In genomic region chr12:92737855-92738850, GRCh38 we compare ENCODE assay signal across 20 cellular contexts. TPM values are rescaled to one million over a fixed set of nuclear protein-coding genes. Genes with fewer than 3 reads are reported as not detected.
"Had no signal": no experiment of that assay in that cellular context is flagged by ENCODE, and none has a peak within 500 bp of the region (broad histone marks: within the 10 kb centered on the region; RNA-seq: fewer than 3 reads in every experiment).

No MANE protein-coding gene starts in this region.

- H3K9me3 ChIP-seq: heart left ventricle, sigmoid colon, stomach, thoracic aorta, transverse colon had no signal

- H3K9me3 Mint-ChIP-seq: dendritic cell treated with granulocyte-macrophage colony-stimulating factor and Interleukin-4, amounts not matched to agents 40 ng/mL and 50 ng/mL, for 4 days; natural killer cell had no signal

- H3K27ac ChIP-seq: heart left ventricle, sigmoid colon, stomach, thoracic aorta, transverse colon had no signal

- H3K4me3 ChIP-seq: heart left ventricle, sigmoid colon, stomach, thoracic aorta, transverse colon had no signal

- H3K4me1 Mint-ChIP-seq: natural killer cell had no signal

- H3K36me3 ChIP-seq: heart left ventricle, sigmoid colon, stomach, thoracic aorta, transverse colon had no signal

- H3K27ac Mint-ChIP-seq: dendritic cell treated with granulocyte-macrophage colony-stimulating factor and Interleukin-4, amounts not matched to agents 40 ng/mL and 50 ng/mL, for 4 days; natural killer cell had no signal

- H3K27me3 ChIP-seq: heart left ventricle, sigmoid colon, stomach, transverse colon had no signal

- DNase-seq: cerebellar nuclear complex; erythroblast; foreskin melanocyte; heart left ventricle; hippocampal formation; kidney glomerular epithelial cell; natural killer cell; posterior cingulate gyrus; sigmoid colon; small intestine; stimulated activated CD4-positive, alpha-beta T cell treated with anti-CD3 and anti-CD28 coated beads, Interleukin-12 subunit alpha, Interleukin-12 subunit beta, amount 100 ng/mL, for 4 hours; stimulated activated naive CD4-positive, alpha-beta T cell; stomach; substantia nigra; transverse colon had no signal

- ATAC-seq: heart left ventricle, natural killer cell had no signal

- H3K4me3 Mint-ChIP-seq: dendritic cell treated with granulocyte-macrophage colony-stimulating factor and Interleukin-4, amounts not matched to agents 40 ng/mL and 50 ng/mL, for 4 days; natural killer cell had no signal

- H3K36me3 Mint-ChIP-seq: natural killer cell had no signal

- H3K27me3 Mint-ChIP-seq: dendritic cell treated with granulocyte-macrophage colony-stimulating factor and Interleukin-4, amounts not matched to agents 40 ng/mL and 50 ng/mL, for 4 days had no signal

RNA-seq across cellular contexts. Expression of gene PLEKHG7, which starts 35.4 kb away (rescaled TPM):
- total RNA-seq: endothelial cell of umbilical vein, glomerular endothelial cell, lung microvascular endothelial cell, thoracic aorta had no signal
- polyA plus RNA-seq: endothelial cell of umbilical vein, heart left ventricle had no signal
